Comparison of ENCODE assay signal across 19 cellular contexts in genomic region chr11:62034045-62034355, GRCh38.
A peak's percentile ranks its signal among the peaks of the same experiment; 100 is the strongest.
DNase-seq lines count a peak whose midpoint lies in the region; ATAC-seq and TF ChIP-seq lines count a peak whose summit lies in the region.
"Had no signal": no experiment of that assay in that cellular context is flagged by ENCODE, and none has a peak within 500 bp of the region (broad histone marks: within the 10 kb centered on the region; RNA-seq: fewer than 3 reads in every experiment).

No MANE protein-coding gene starts in this region.

- H3K36me3 Mint-ChIP-seq in MCF 10A (ENCODE audit: insufficient read depth, unreplicated experiment) (no peaks in the 10 kb centered on the region), osteocyte (ENCODE audit: unreplicated experiment) (peaks cover 2% of the 10 kb centered on the region)
- H3K36me3 Mint-ChIP-seq in naive thymus-derived CD4-positive, alpha-beta T cell = peaks cover 0 to 10% (median 0%) of the 10 kb centered on the region in 5 donors

- H3K27me3 ChIP-seq in breast epithelium (no peaks in the 10 kb centered on the region), PC-9 (ENCODE audit: insufficient read depth, low read depth) (no peaks in the 10 kb centered on the region)
- H3K27me3 ChIP-seq in naive thymus-derived CD4-positive, alpha-beta T cell (ENCODE audit: control insufficient read depth in 2 of 2, insufficient read depth in 2 of 2, low read length in 2 of 2) = no peaks in the 10 kb centered on the region
- H3K27me3 ChIP-seq: Peyer's patch had no signal

- no peaks in the 10 kb centered on the region for H3K79me2 ChIP-seq in PC-9 (ENCODE audit: low read depth)

- peaks cover 9% of the 10 kb centered on the region; the same call in 1 of the 2 replicates for H3F3A ChIP-seq in PC-9 (ENCODE audit: insufficient read depth, low read depth)

- no peaks in the 10 kb centered on the region for H3K9me3 Mint-ChIP-seq in MCF 10A (ENCODE audit: unreplicated experiment)
- H3K9me3 Mint-ChIP-seq in naive thymus-derived CD4-positive, alpha-beta T cell = peaks cover 0 to 13% (median 3%) of the 10 kb centered on the region in 11 donors
- peaks cover 13% of the 10 kb centered on the region for H3K9me3 Mint-ChIP-seq in osteocyte (ENCODE audit: unreplicated experiment)

- CTCF ChIA-PET in MCF 10A (lab: Yijun Ruan, JAX) = no interaction called here
- CTCF ChIA-PET in PC-9 (lab: Charles Lee) = no interaction called here
- CTCF ChIA-PET in naive thymus-derived CD4-positive, alpha-beta T cell (lab: Charles Lee) = no interaction called here

- no peak for ATAC-seq in naive thymus-derived CD4-positive, alpha-beta T cell
- ATAC-seq: SK-N-SH treated with all-trans-retinoic acid at 6 μM for 48 hours had no signal

- TF ChIP-seq POLR2A in breast epithelium (IDR thresholded peaks at IDR 0.05) = no peak

- BruUV-seq in MCF 10A (replicated peaks; lab: Mats Ljungman, UMichigan) (no TSS peak), PC-9 (replicated peaks; lab: Mats Ljungman, UMichigan) (no TSS peak)

- H2AFZ ChIP-seq in PC-9 = no peak overlapping the region

- H3K4me3 ChIP-seq in breast epithelium = no peak overlapping the region
- H3K4me3 ChIP-seq in PC-9 = no peak overlapping the region
- no peak overlapping the region for H3K4me3 ChIP-seq in naive thymus-derived CD4-positive, alpha-beta T cell (ENCODE audit: low read length)
- H3K4me3 ChIP-seq: HAP-1, Peyer's patch had no signal

- TF ChIP-seq CTCF in MCF 10A (IDR thresholded peaks at IDR 0.05; ENCODE audit: unreplicated experiment) = no peak
- no peak for TF ChIP-seq CTCF in breast epithelium (IDR thresholded peaks at IDR 0.05)
- no peak for TF ChIP-seq CTCF in PC-9 (conservative IDR thresholded peaks at IDR 0.05)
- no peak for TF ChIP-seq CTCF in osteocyte (IDR thresholded peaks at IDR 0.05)

- intact Hi-C loops in MCF 10A (cut with micrococcal nuclease) (no loop called here), breast epithelium (cut with DNase I; ENCODE audit: low total_unique reads) (no loop called here), PC-9 (cut with micrococcal nuclease; ENCODE audit: unreplicated experiment) (no loop called here)
- intact Hi-C loops in naive thymus-derived CD4-positive, alpha-beta T cell (cut with micrococcal nuclease) = no loop called here

- no peaks in the 10 kb centered on the region for H4K20me1 ChIP-seq in PC-9 (ENCODE audit: insufficient read depth)

- H3K36me3 ChIP-seq in breast epithelium (no peaks in the 10 kb centered on the region), PC-9 (ENCODE audit: low read depth) (no peaks in the 10 kb centered on the region; the same call in 1 of the 2 replicates)
- H3K36me3 ChIP-seq in naive thymus-derived CD4-positive, alpha-beta T cell (ENCODE audit: control insufficient read depth in 2 of 3, insufficient read depth in 3 of 3, low read length in 3 of 3) = no peaks in the 10 kb centered on the region
- H3K36me3 ChIP-seq: HAP-1, Peyer's patch had no signal

- H3K27ac Mint-ChIP-seq in MCF 10A (ENCODE audit: low read depth, unreplicated experiment) (peak overlapping the region; percentile 86), osteocyte (ENCODE audit: unreplicated experiment) (no peak overlapping the region)
- peak overlapping the region in 6 of 9 donors; percentile 9 to 62 (median 35) for H3K27ac Mint-ChIP-seq in naive thymus-derived CD4-positive, alpha-beta T cell

- H3K9me3 ChIP-seq in breast epithelium (no peaks in the 10 kb centered on the region), PC-9 (ENCODE audit: insufficient read depth, low read depth) (peaks cover 19% of the 10 kb centered on the region)
- no peaks in the 10 kb centered on the region for H3K9me3 ChIP-seq in naive thymus-derived CD4-positive, alpha-beta T cell (ENCODE audit: control insufficient read depth in 2 of 3, low read length in 3 of 3)
- H3K9me3 ChIP-seq: HAP-1, Peyer's patch had no signal

- H3K27ac ChIP-seq in breast epithelium = peak overlapping the region in 1 of 2 donors; percentile 52
- peak overlapping the region; percentile 58 for H3K27ac ChIP-seq in PC-9
- H3K27ac ChIP-seq in epithelial cell of prostate = peak overlapping the region; percentile 26
- no peak overlapping the region for H3K27ac ChIP-seq in naive thymus-derived CD4-positive, alpha-beta T cell (ENCODE audit: low read depth, low read length)
- H3K27ac ChIP-seq: 22Rv1, Peyer's patch had no signal

- POLR2A ChIA-PET in MCF 10A (lab: Yijun Ruan, JAX) (interaction anchor here (0.9 to 36.1 kb wide), 4 partner anchors 8 to 86 kb away, joined by 3 to 1703 read pairs (median 8); partner anchors contain the start of gene FTH1), PC-9 (lab: Charles Lee; ENCODE audit: unreplicated experiment) (no interaction called here)
- POLR2A ChIA-PET in naive thymus-derived CD4-positive, alpha-beta T cell (lab: Charles Lee) = interaction anchor here (1.3 kb wide), 1 partner anchor 66 kb away, joined by 3 read pairs; no protein-coding TSS in a partner anchor

- H3K4me1 ChIP-seq in breast epithelium = no peaks in the 10 kb centered on the region
- H3K4me1 ChIP-seq in PC-9 (replicated peaks; ENCODE audit: insufficient read depth) = no peaks in the 10 kb centered on the region
- no peaks in the 10 kb centered on the region for H3K4me1 ChIP-seq in naive thymus-derived CD4-positive, alpha-beta T cell (ENCODE audit: control insufficient read depth in 2 of 2, insufficient read depth in 2 of 2, low read length in 2 of 2)
- H3K4me1 ChIP-seq: HAP-1, Peyer's patch had no signal

- H3K4me3 Mint-ChIP-seq in MCF 10A (ENCODE audit: unreplicated experiment) (no peak overlapping the region), osteocyte (ENCODE audit: unreplicated experiment) (no peak overlapping the region)
- H3K4me3 Mint-ChIP-seq in naive thymus-derived CD4-positive, alpha-beta T cell = no peak overlapping the region

- H3K4me1 Mint-ChIP-seq in MCF 10A (ENCODE audit: insufficient read depth, unreplicated experiment) = peaks cover 10% of the 10 kb centered on the region
- peaks cover 0 to 11% (median 6%) of the 10 kb centered on the region in 7 donors for H3K4me1 Mint-ChIP-seq in naive thymus-derived CD4-positive, alpha-beta T cell
- no peaks in the 10 kb centered on the region for H3K4me1 Mint-ChIP-seq in osteocyte (ENCODE audit: unreplicated experiment)

- DNase-seq in MCF 10A (ENCODE audit: unreplicated experiment) (no peak), breast epithelium (ENCODE audit: low spot score in 2 of 2) (no peak), PC-9 (no peak), epithelial cell of prostate (ENCODE audit: low read depth, low spot score) (no peak), osteocyte (ENCODE audit: extremely low spot score, unreplicated experiment) (no peak), HuH-7.5 (ENCODE audit: low spot score) (no peak), DMS53 (lab: John Stamatoyannopoulos, UW) (no peak)
- DNase-seq in naive thymus-derived CD4-positive, alpha-beta T cell = no peak
- DNase-seq: C1 segment of cervical spinal cord, DND-41, NCI-H1092 treated with DMSO at 0.1 percent for 48 hours, NCI-H146, NCI-H2029, NCI-H510A treated with DMSO at 0.1 percent for 48 hours, NCI-H748 treated with DMSO at 0.1 percent for 48 hours, Peyer's patch had no signal

- no peak overlapping the region for H3K4me2 ChIP-seq in PC-9

- H3K9me2 ChIP-seq in PC-9 (ENCODE audit: insufficient read depth) = no peaks in the 10 kb centered on the region

- no peaks in the 10 kb centered on the region for H3K27me3 Mint-ChIP-seq in MCF 10A (ENCODE audit: insufficient read depth, unreplicated experiment)
- H3K27me3 Mint-ChIP-seq in naive thymus-derived CD4-positive, alpha-beta T cell = peaks cover 0 to 23% (median 7%) of the 10 kb centered on the region in 5 donors
- peaks cover 32% of the 10 kb centered on the region for H3K27me3 Mint-ChIP-seq in osteocyte (ENCODE audit: unreplicated experiment)
